ENCODE assay signal across 17 cellular contexts in genomic region chr6:105494688-105495087, GRCh38.
DNase-seq lines count a peak whose midpoint lies in the region; ATAC-seq, FAIRE-seq and TF ChIP-seq lines count a peak whose summit lies in the region.
"Had no signal": no experiment of that assay in that cellular context is flagged by ENCODE, and none has a peak within 500 bp of the region (broad histone marks: within the 10 kb centered on the region; RNA-seq: fewer than 3 reads in every experiment).

No MANE protein-coding gene starts in this region.

- H3K4me3 Mint-ChIP-seq in GM23338 (no peak overlapping the region), WTC11 (no peak overlapping the region), T-helper 17 cell (no peak overlapping the region)
- H3K4me3 Mint-ChIP-seq: B cell; CD4-positive, alpha-beta T cell; IgD-negative memory B cell had no signal

- H3K18ac ChIP-seq in mesendoderm (ENCODE audit: low read length): no peak overlapping the region

- peak; percentile 69 for FAIRE-seq in GM12891 (lab: Jason Lieb, UNC)

- WGBS in mesendoderm (ENCODE audit: extremely low coverage, insufficient coverage, low lambda C conversion rate): no CpG with 5 or more reads among the region's 5 CpGs

- H3K36me3 Mint-ChIP-seq in GM23338 (ENCODE audit: low read depth): no peaks in the 10 kb centered on the region
- no peaks in the 10 kb centered on the region for H3K36me3 Mint-ChIP-seq in WTC11
- no peaks in the 10 kb centered on the region for H3K36me3 Mint-ChIP-seq in T-helper 17 cell (ENCODE audit: low read depth)
- H3K36me3 Mint-ChIP-seq: IgD-negative memory B cell had no signal

- H3K4me1 Mint-ChIP-seq in GM23338 (no peaks in the 10 kb centered on the region), WTC11 (peaks cover under 1% of the 10 kb centered on the region), T-helper 17 cell (peaks cover 2% of the 10 kb centered on the region)
- H3K4me1 Mint-ChIP-seq: B cell had no signal

- H4K20me1 ChIP-seq in GM23338 (replicated peaks; ENCODE audit: insufficient read depth): no peaks in the 10 kb centered on the region

- CTCF ChIA-PET in WTC11 (lab: Charles Lee): interaction anchor here (1.0 to 1.1 kb wide), 2 partner anchors 63 to 203 kb away, joined by 3 to 8 read pairs; no protein-coding TSS in a partner anchor

- no peak overlapping the region for H3K4me2 ChIP-seq in GM23338
- no peak overlapping the region for H3K4me2 ChIP-seq in mesendoderm (ENCODE audit: low read length)

- no peak overlapping the region for H3K27ac Mint-ChIP-seq in GM23338
- no peak overlapping the region for H3K27ac Mint-ChIP-seq in WTC11
- H3K27ac Mint-ChIP-seq in T-helper 17 cell: no peak overlapping the region
- H3K27ac Mint-ChIP-seq: B cell; CD4-positive, alpha-beta T cell; IgD-negative memory B cell had no signal

- H2AK5ac ChIP-seq in mesendoderm (ENCODE audit: low read length): no peak overlapping the region

- no peak overlapping the region for H2BK120ac ChIP-seq in mesendoderm (ENCODE audit: low read depth, low read length)

- no peaks in the 10 kb centered on the region for H3F3A ChIP-seq in GM23338 (replicated peaks; ENCODE audit: low read depth)

- no peak overlapping the region for H3K56ac ChIP-seq in mesendoderm (ENCODE audit: low read length)

- no peak overlapping the region for H3K4ac ChIP-seq in mesendoderm (ENCODE audit: low read depth, low read length)

- peaks cover 10% of the 10 kb centered on the region; the same call in 1 of the 2 replicates for H3K9me2 ChIP-seq in GM23338 (ENCODE audit: insufficient read depth)

- peak overlapping the region; percentile 43; the same call in 1 of the 2 replicates for H2AFZ ChIP-seq in GM23338

- DNase-seq in GM12891 (ENCODE audit: insufficient read length, low spot score) (no peak), GM23338 (ENCODE audit: low spot score) (peak; percentile 30), WTC11 (ENCODE audit: low spot score) (no peak), mesendoderm (peak; percentile 14), glomerular visceral epithelial cell (ENCODE audit: extremely low spot score) (no peak), SHP77 (lab: John Stamatoyannopoulos, UW) (no peak), AG08395 (ENCODE audit: low spot score) (no peak), T-helper 17 cell (no peak)
- DNase-seq: ACHN; C1 segment of cervical spinal cord; Calu3; CD4-positive, alpha-beta T cell; DMS 273 treated with DMSO at 0.1 percent for 48 hours; GOT3 had no signal

- H3K9me3 ChIP-seq in T-helper 17 cell (ENCODE audit: control insufficient read depth, low read length, poor library complexity, severe bottlenecking): no peaks in the 10 kb centered on the region
- H3K9me3 ChIP-seq: HAP-1 had no signal

- H3K27me3 Mint-ChIP-seq in GM23338 (ENCODE audit: insufficient read depth, low read depth, poor library complexity) (no peaks in the 10 kb centered on the region), WTC11 (ENCODE audit: low read depth) (no peaks in the 10 kb centered on the region), T-helper 17 cell (no peaks in the 10 kb centered on the region)
- H3K27me3 Mint-ChIP-seq: B cell; CD4-positive, alpha-beta T cell; IgD-negative memory B cell had no signal

- no peaks in the 10 kb centered on the region for H3K79me1 ChIP-seq in mesendoderm (ENCODE audit: low read length)

- H3K27me3 ChIP-seq in GM23338 (ENCODE audit: insufficient read depth) (no peaks in the 10 kb centered on the region), mesendoderm (ENCODE audit: insufficient read depth, low read length, poor library complexity) (no peaks in the 10 kb centered on the region)

- TF ChIP-seq CTCF in GM23338 (conservative IDR thresholded peaks at IDR 0.05; ENCODE audit: low read depth in 2 of 2) (no peak), WTC11 (IDR thresholded peaks at IDR 0.05) (no peak)

- no peaks in the 10 kb centered on the region for H3K36me3 ChIP-seq in GM23338 (ENCODE audit: insufficient read depth)
- no peaks in the 10 kb centered on the region for H3K36me3 ChIP-seq in mesendoderm (ENCODE audit: control insufficient read depth, insufficient read depth, low read length)
- H3K36me3 ChIP-seq: HAP-1 had no signal

- H3K27ac ChIP-seq in GM23338 (ENCODE audit: low read depth) (no peak overlapping the region), mesendoderm (ENCODE audit: low read depth, low read length) (no peak overlapping the region)

- H4K5ac ChIP-seq in mesendoderm (ENCODE audit: low read length): no peak overlapping the region

- H3K9ac ChIP-seq in mesendoderm (ENCODE audit: low read length): no peak overlapping the region

- H3K9me3 Mint-ChIP-seq in GM23338: no peaks in the 10 kb centered on the region
- H3K9me3 Mint-ChIP-seq in WTC11: no peaks in the 10 kb centered on the region
- H3K9me3 Mint-ChIP-seq: CD4-positive, alpha-beta T cell; IgD-negative memory B cell had no signal

- H2BK15ac ChIP-seq in mesendoderm (replicated peaks; ENCODE audit: low read depth): no peak overlapping the region

- H3K4me1 ChIP-seq in GM23338 (ENCODE audit: insufficient read depth) (peaks cover under 1% of the 10 kb centered on the region; the same call in 1 of the 2 replicates), mesendoderm (ENCODE audit: control insufficient read depth, low read depth, low read length) (no peaks in the 10 kb centered on the region)

- no peak overlapping the region for H2BK5ac ChIP-seq in mesendoderm (ENCODE audit: low read length)

- ATAC-seq in GM23338 (peak; percentile 50; the same call in 2 of the 3 replicates), WTC11 (peak; percentile 64), T-helper 17 cell (no peak)

- no peak overlapping the region for H3K23ac ChIP-seq in mesendoderm (ENCODE audit: low read length)

- no peak overlapping the region for H4K8ac ChIP-seq in mesendoderm (ENCODE audit: low read depth, low read length)

- no peaks in the 10 kb centered on the region for H3K79me2 ChIP-seq in GM23338 (replicated peaks; ENCODE audit: insufficient read depth)
- H3K79me2 ChIP-seq in mesendoderm (ENCODE audit: control insufficient read depth, insufficient read depth, low read length): no peaks in the 10 kb centered on the region

- H3K4me3 ChIP-seq in GM23338 (no peak overlapping the region), mesendoderm (ENCODE audit: low read length) (no peak overlapping the region)
- H3K4me3 ChIP-seq: HAP-1 had no signal

- no peak for TF ChIP-seq POLR2A in GM12891 (IDR thresholded peaks at IDR 0.05; ENCODE audit: low read depth, low read length)

- POLR2A ChIA-PET in WTC11 (lab: Charles Lee): interaction anchor here (0.5 kb wide), 1 partner anchor 56 kb away, joined by 5 read pairs; no protein-coding TSS in a partner anchor

TF ChIP-seq in GM12891, 5 proteins besides CTCF, POLR2A, EP300 and RAD21:
- TF ChIP-seq POLR2AphosphoS5 (IDR thresholded peaks at IDR 0.05; ENCODE audit: low read depth, low read length) (no peak), TAF1 (IDR thresholded peaks at IDR 0.05; ENCODE audit: low read depth, low read length) (no peak), SPI1 (IDR thresholded peaks at IDR 0.05; ENCODE audit: low read depth, low read length) (no peak), PAX5 (IDR thresholded peaks at IDR 0.05; ENCODE audit: insufficient read depth, low read length, severe bottlenecking) (no peak), POU2F2 (IDR thresholded peaks at IDR 0.05; ENCODE audit: low read depth, low read length) (no peak)

TF ChIP-seq in GM23338, 12 proteins besides CTCF, POLR2A, EP300 and RAD21 (continues in another document):
- TF ChIP-seq ZNF114 (CRISPR knock-in tag; IDR thresholded peaks at IDR 0.05) (no peak), NANOG (IDR thresholded peaks at IDR 0.05; ENCODE audit: borderline replicate concordance) (no peak), POLR2AphosphoS5 (IDR thresholded peaks at IDR 0.05; ENCODE audit: low read depth) (no peak), EZH2phosphoT487 (IDR thresholded peaks at IDR 0.05; ENCODE audit: unreplicated experiment) (no peak), CREB1 (CRISPR knock-in tag; IDR thresholded peaks at IDR 0.05; ENCODE audit: low read depth) (no peak), JUNB (IDR thresholded peaks at IDR 0.05; ENCODE audit: unreplicated experiment) (no peak), EZH2 (IDR thresholded peaks at IDR 0.05; ENCODE audit: low read depth, unreplicated experiment) (no peak), STAT1 (IDR thresholded peaks at IDR 0.05; ENCODE audit: unreplicated experiment) (no peak)

TF ChIP-seq in WTC11, 78 proteins besides CTCF, POLR2A, EP300 and RAD21 (continues in another document):
- TF ChIP-seq NFE2L1 (CRISPR knock-in tag; IDR thresholded peaks at IDR 0.05): no peak
- TF ChIP-seq JAZF1 (CRISPR knock-in tag; IDR thresholded peaks at IDR 0.05): no peak
- no peak for TF ChIP-seq OVOL2 (CRISPR knock-in tag; IDR thresholded peaks at IDR 0.05; ENCODE audit: borderline replicate concordance)
- no peak for TF ChIP-seq ZNF532 (CRISPR knock-in tag; IDR thresholded peaks at IDR 0.05; ENCODE audit: borderline replicate concordance)

Comparison
In these comparisons a context has a peak if more than half of its experiments do, and no peak if none do; other contexts are left out.
1. DNase-seq: peak in GM23338 (single experiment) and mesendoderm (single experiment); none in GM12891 (single experiment), WTC11 (single experiment), glomerular visceral epithelial cell (single experiment), SHP77 (0 of 2), AG08395 (single experiment) and T-helper 17 cell (0 of 3).